In the genomic region with DNA sequence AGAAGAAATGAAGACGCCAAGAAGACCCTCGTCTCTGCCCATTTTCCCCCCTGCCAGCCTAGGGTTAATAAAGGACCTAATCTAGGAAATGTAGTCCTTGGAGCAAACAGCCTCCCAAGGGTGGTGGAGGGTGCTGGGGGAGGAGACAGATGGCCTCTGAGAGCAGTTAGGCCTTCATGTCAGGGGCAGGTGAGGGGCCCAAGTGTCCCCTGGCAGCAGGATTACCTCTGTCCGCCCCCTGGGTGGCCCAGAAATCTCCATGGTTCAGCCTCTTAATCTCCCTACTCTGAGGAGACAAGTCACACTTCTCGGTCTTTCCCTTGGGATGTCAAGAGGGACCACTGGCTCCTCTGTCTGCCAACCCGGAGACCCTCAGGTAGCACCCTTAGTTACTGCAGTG, we compare ENCODE assay signal across 23 cellular contexts.
A peak's percentile ranks its signal among the peaks of the same experiment; 100 is the strongest.
DNase-seq lines count a peak whose midpoint lies in the region; ATAC-seq and TF ChIP-seq lines count a peak whose summit lies in the region.
"Had no signal": no experiment of that assay in that cellular context is flagged by ENCODE, and none has a peak within 500 bp of the region (broad histone marks: within the 10 kb centered on the region; RNA-seq: fewer than 3 reads in every experiment).

No MANE protein-coding gene starts in this region.

- TF ChIP-seq CTCF in brain (conservative IDR thresholded peaks at IDR 0.05) (no peak), sigmoid colon (IDR thresholded peaks at IDR 0.05) (no peak)

- DNase-seq in D341Med (ENCODE audit: low spot score) = peak; percentile 70
- DNase-seq in NCI-H524 treated with DMSO at 0.1 percent for 48 hours (lab: John Stamatoyannopoulos, UW) = peak; percentile 53
- peak; percentile 35 for DNase-seq in sigmoid colon
- no peak for DNase-seq in activated CD4-positive, alpha-beta memory T cell treated with anti-CD3 and anti-CD28 coated beads for 36 hours
- DNase-seq in stimulated activated naive CD8-positive, alpha-beta T cell treated with anti-CD3 and anti-CD28 coated beads, Interleukin-15, Interleukin-2, amounts not matched to agents 100 U/mL and 50 U/mL, for 24 hours = no peak
- DNase-seq: EL, GF-D8, GOT3, IMR-90, Karpas-422, NCI-H1694, NCI-H2081 treated with DMSO at 0.1 percent for 48 hours, NCI-H2171 treated with DMSO at 0.1 percent for 48 hours, NCI-H526 treated with DMSO at 0.1 percent for 48 hours, SIG-M5 had no signal

- POLR2A ChIA-PET in activated CD4-positive, alpha-beta memory T cell treated with anti-CD3 and anti-CD28 coated beads for 36 hours (lab: Charles Lee) = no interaction called here

- no peak for ATAC-seq in stimulated activated naive CD8-positive, alpha-beta T cell treated with anti-CD3 and anti-CD28 coated beads, Interleukin-15, Interleukin-2, amounts not matched to agents 100 U/mL and 50 U/mL, for 24 hours
- no peak for ATAC-seq in HG03097 (IDR thresholded peaks at IDR 0.05; ENCODE audit: low FRiP score, unreplicated experiment)
- ATAC-seq: A549, HCT116 had no signal

- no peaks in the 10 kb centered on the region for H3K9me3 ChIP-seq in sigmoid colon
- H3K9me3 ChIP-seq: A549, SK-N-SH had no signal

- no peak overlapping the region for H3K4me3 ChIP-seq in sigmoid colon
- H3K4me3 ChIP-seq: A549 had no signal

- no peak for TF ChIP-seq POLR2A in sigmoid colon (IDR thresholded peaks at IDR 0.05)

- H3K4me1 ChIP-seq in sigmoid colon = no peaks in the 10 kb centered on the region
- H3K4me1 ChIP-seq: A549 had no signal

- no peaks in the 10 kb centered on the region for H3K27me3 ChIP-seq in sigmoid colon

- H3K27me3 Mint-ChIP-seq in brain = peaks cover 33% of the 10 kb centered on the region
- peaks cover 9% of the 10 kb centered on the region for H3K27me3 Mint-ChIP-seq in activated CD4-positive, alpha-beta memory T cell treated with anti-CD3 and anti-CD28 coated beads for 36 hours

- no peak for TF ChIP-seq EP300 in sigmoid colon (IDR thresholded peaks at IDR 0.05)

- no peak overlapping the region for H3K4me3 Mint-ChIP-seq in brain
- H3K4me3 Mint-ChIP-seq in activated CD4-positive, alpha-beta memory T cell treated with anti-CD3 and anti-CD28 coated beads for 36 hours = no peak overlapping the region
- H3K4me3 Mint-ChIP-seq: B cell, CD14-positive monocyte had no signal

- peaks cover 0 to 15% (median 3%) of the 10 kb centered on the region in 5 experiments for H3K9me3 Mint-ChIP-seq in brain
- no peaks in the 10 kb centered on the region for H3K9me3 Mint-ChIP-seq in activated CD4-positive, alpha-beta memory T cell treated with anti-CD3 and anti-CD28 coated beads for 36 hours

- intact Hi-C loops in sigmoid colon (cut with DNase I) = no loop called here
- intact Hi-C loops in activated CD4-positive, alpha-beta memory T cell treated with anti-CD3 and anti-CD28 coated beads for 36 hours (cut with micrococcal nuclease) = no loop called here

- WGBS in sigmoid colon, 2 donors = 66 to 81% methylated on average over 5 of the region's 5 CpGs

- H3K4me1 Mint-ChIP-seq in brain = peaks cover 67% of the 10 kb centered on the region
- H3K4me1 Mint-ChIP-seq in activated CD4-positive, alpha-beta memory T cell treated with anti-CD3 and anti-CD28 coated beads for 36 hours (ENCODE audit: low read depth) = no peaks in the 10 kb centered on the region
- H3K4me1 Mint-ChIP-seq: B cell, CD14-positive monocyte had no signal

- no peak overlapping the region for H3K27ac ChIP-seq in sigmoid colon
- H3K27ac ChIP-seq: A549, RWPE1 had no signal

- CTCF ChIA-PET in activated CD4-positive, alpha-beta memory T cell treated with anti-CD3 and anti-CD28 coated beads for 36 hours (lab: Charles Lee) = no interaction called here

- peak overlapping the region in 4 of 5 experiments; percentile 8 to 69 (median 57) for H3K27ac Mint-ChIP-seq in brain
- no peak overlapping the region for H3K27ac Mint-ChIP-seq in activated CD4-positive, alpha-beta memory T cell treated with anti-CD3 and anti-CD28 coated beads for 36 hours
- H3K27ac Mint-ChIP-seq: B cell, CD14-positive monocyte had no signal

- H3K36me3 Mint-ChIP-seq in brain = no peaks in the 10 kb centered on the region
- no peaks in the 10 kb centered on the region for H3K36me3 Mint-ChIP-seq in activated CD4-positive, alpha-beta memory T cell treated with anti-CD3 and anti-CD28 coated beads for 36 hours
- H3K36me3 Mint-ChIP-seq: CD14-positive monocyte had no signal

- H3K36me3 ChIP-seq in sigmoid colon = no peaks in the 10 kb centered on the region

Comparison
In these comparisons a context has a peak if more than half of its experiments do, and no peak if none do; other contexts are left out.
1. DNase-seq: peak in D341Med (single experiment), NCI-H524 treated with DMSO at 0.1 percent for 48 hours (single experiment) and sigmoid colon (single experiment); none in activated CD4-positive, alpha-beta memory T cell treated with anti-CD3 and anti-CD28 coated beads for 36 hours (single experiment) and stimulated activated naive CD8-positive, alpha-beta T cell treated with anti-CD3 and anti-CD28 coated beads, Interleukin-15, Interleukin-2, amounts not matched to agents 100 U/mL and 50 U/mL, for 24 hours (single experiment).